In the genomic region with DNA sequence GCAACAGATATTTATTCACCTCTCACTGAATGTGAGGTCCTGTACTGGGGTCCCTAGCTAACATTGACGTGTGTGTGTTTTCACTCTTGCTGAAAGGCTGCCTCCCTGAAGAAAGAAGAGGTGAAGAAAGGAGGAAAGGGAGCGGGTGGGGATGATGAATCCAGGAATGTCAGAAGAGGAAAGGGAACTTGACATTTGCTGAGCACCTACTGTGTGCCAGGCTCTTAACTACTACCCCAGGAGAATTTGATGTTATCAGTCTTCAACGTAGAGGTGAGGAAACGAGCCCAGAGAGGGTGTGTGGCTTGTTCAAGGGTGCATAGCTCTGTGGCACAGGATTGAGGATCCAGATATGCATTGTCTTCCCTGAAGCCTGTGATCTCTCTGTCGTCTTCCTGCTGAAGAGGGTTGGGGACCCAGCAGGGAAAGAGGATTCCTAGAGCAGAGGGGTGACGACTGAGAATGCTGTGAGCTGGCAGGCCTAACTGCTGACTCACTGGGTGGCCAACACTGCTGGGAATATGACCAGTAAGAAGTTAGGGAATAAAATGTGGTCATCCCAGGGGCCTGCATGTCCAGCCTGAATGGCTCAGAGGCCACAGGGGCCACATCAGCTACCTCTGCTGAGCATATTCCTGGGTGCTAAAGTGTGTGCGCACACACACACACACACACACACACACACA, we compare ENCODE assay signal across 19 cellular contexts. TPM values are rescaled to one million over a fixed set of nuclear protein-coding genes. Genes with fewer than 3 reads are reported as not detected.
DNase-seq lines count a peak whose midpoint lies in the region; ATAC-seq, FAIRE-seq and TF ChIP-seq lines count a peak whose summit lies in the region.
"Had no signal": no experiment of that assay in that cellular context is flagged by ENCODE, and none has a peak within 500 bp of the region (broad histone marks: within the 10 kb centered on the region; RNA-seq: fewer than 3 reads in every experiment).

No MANE protein-coding gene starts in this region.

- H3K9me3 ChIP-seq in fibroblast of lung (ENCODE audit: control insufficient read depth, insufficient read depth, low read depth, low read length), result no peaks in the 10 kb centered on the region
- H3K9me3 ChIP-seq in spleen, result no peaks in the 10 kb centered on the region
- H3K9me3 ChIP-seq in naive thymus-derived CD4-positive, alpha-beta T cell (ENCODE audit: control insufficient read depth in 2 of 3, low read length in 3 of 3), result no peaks in the 10 kb centered on the region
- H3K9me3 ChIP-seq in esophagus muscularis mucosa, result no peaks in the 10 kb centered on the region
- no peaks in the 10 kb centered on the region for H3K9me3 ChIP-seq in pancreas

- no peak for TF ChIP-seq EP300 in esophagus muscularis mucosa (IDR thresholded peaks at IDR 0.05)

- H3K4me3 ChIP-seq in fibroblast of lung (replicated peaks in 1 of 4; ENCODE audit: control extremely low read depth in 1 of 4, insufficient read depth in 1 of 4, low read depth in 3 of 4, low read length in 4 of 4), result no peak overlapping the region
- H3K4me3 ChIP-seq in spleen, result no peak overlapping the region
- H3K4me3 ChIP-seq in naive thymus-derived CD4-positive, alpha-beta T cell (ENCODE audit: low read length), result no peak overlapping the region
- H3K4me3 ChIP-seq in esophagus muscularis mucosa, result no peak overlapping the region
- H3K4me3 ChIP-seq in pancreas, result no peak overlapping the region

- intact Hi-C loops in activated CD4-positive, alpha-beta T cell treated with anti-CD3 and anti-CD28 coated beads, Interleukin-2, amount 10 ng/mL, durations not matched to agents 24 days and 14 days (cut with micrococcal nuclease), result no loop called here
- intact Hi-C loops in spleen (cut with DNase I; ENCODE audit: low total_unique reads) (no loop called here), esophagus muscularis mucosa (cut with DNase I) (no loop called here), pancreas (cut with DNase I) (no loop called here)
- intact Hi-C loops in naive thymus-derived CD4-positive, alpha-beta T cell (cut with micrococcal nuclease), result no loop called here

- H3K27ac Mint-ChIP-seq in activated CD4-positive, alpha-beta T cell treated with anti-CD3 and anti-CD28 coated beads, Interleukin-2, amount 10 ng/mL, durations not matched to agents 7 days and 5 days, result peak overlapping the region; percentile 6
- H3K27ac Mint-ChIP-seq in activated CD4-positive, alpha-beta T cell treated with anti-CD3 and anti-CD28 coated beads, Interleukin-2, amount 10 ng/mL, durations not matched to agents 24 days and 14 days, result no peak overlapping the region
- H3K27ac Mint-ChIP-seq in naive thymus-derived CD4-positive, alpha-beta T cell, result no peak overlapping the region
- H3K27ac Mint-ChIP-seq: activated CD4-positive, alpha-beta T cell treated with anti-CD3 and anti-CD28 coated beads for 36 hours; activated T-cell treated with anti-CD3 and anti-CD28 coated beads, Interleukin-2, amount 50 U/mL, for 24 hours; stimulated activated naive B cell treated with anti-CD40 and anti-IgM and Interleukin-4, amounts not matched to agents 10 μg/mL and 1 μg/mL and 100 μg/mL, for 72 hours had no signal

- no peak for FAIRE-seq in pancreas (lab: Jason Lieb, UNC)

- POLR2A ChIA-PET in activated CD4-positive, alpha-beta T cell treated with anti-CD3 and anti-CD28 coated beads, Interleukin-2, amount 10 ng/mL, durations not matched to agents 7 days and 5 days (lab: Charles Lee), result no interaction called here
- POLR2A ChIA-PET in naive thymus-derived CD4-positive, alpha-beta T cell (lab: Charles Lee), result interaction anchor here (0.7 kb wide), 1 partner anchor 11 kb away, joined by 3 read pairs; no protein-coding TSS in a partner anchor

- no peak overlapping the region for H3K4me3 Mint-ChIP-seq in activated CD4-positive, alpha-beta T cell treated with anti-CD3 and anti-CD28 coated beads, Interleukin-2, amount 10 ng/mL, durations not matched to agents 7 days and 5 days
- H3K4me3 Mint-ChIP-seq in activated CD4-positive, alpha-beta T cell treated with anti-CD3 and anti-CD28 coated beads, Interleukin-2, amount 10 ng/mL, durations not matched to agents 24 days and 14 days, result no peak overlapping the region
- no peak overlapping the region for H3K4me3 Mint-ChIP-seq in naive thymus-derived CD4-positive, alpha-beta T cell
- H3K4me3 Mint-ChIP-seq: activated CD4-positive, alpha-beta T cell treated with anti-CD3 and anti-CD28 coated beads for 36 hours; activated T-cell treated with anti-CD3 and anti-CD28 coated beads, Interleukin-2, amount 50 U/mL, for 24 hours; stimulated activated naive B cell treated with anti-CD40 and anti-IgM and Interleukin-4, amounts not matched to agents 10 μg/mL and 1 μg/mL and 100 μg/mL, for 72 hours had no signal

- TF ChIP-seq CTCF in fibroblast of lung (conservative IDR thresholded peaks at IDR 0.05 in 1 of 2, IDR thresholded peaks at IDR 0.05 in 1 of 2; ENCODE audit: low read depth in 1 of 2, low read length in 2 of 2) (no peak), spleen (IDR thresholded peaks at IDR 0.05 in 8 of 11, conservative IDR thresholded peaks at IDR 0.05 in 3 of 11) (no peak), esophagus muscularis mucosa (IDR thresholded peaks at IDR 0.05) (no peak), pancreas (IDR thresholded peaks at IDR 0.05) (no peak)

- no peak overlapping the region for H3K9ac ChIP-seq in fibroblast of lung (ENCODE audit: insufficient read depth, low read length)

- H3K79me2 ChIP-seq in fibroblast of lung (ENCODE audit: control insufficient read depth, insufficient read depth, low read length), result no peaks in the 10 kb centered on the region

- DNase-seq in activated CD4-positive, alpha-beta T cell treated with anti-CD3 and anti-CD28 coated beads, Interleukin-2, amount 10 ng/mL, durations not matched to agents 7 days and 5 days, result no peak
- DNase-seq in activated CD4-positive, alpha-beta T cell treated with anti-CD3 and anti-CD28 coated beads, Interleukin-2, amount 10 ng/mL, durations not matched to agents 24 days and 14 days, result no peak
- DNase-seq in RKO (ENCODE audit: low spot score) (peak; percentile 58), fibroblast of lung (ENCODE audit: low read depth in 2 of 2) (peak; percentile 53 to 89), spleen (peak; percentile 41), esophagus muscularis mucosa (ENCODE audit: extremely low spot score) (no peak), pancreas (no peak)
- no peak for DNase-seq in naive thymus-derived CD4-positive, alpha-beta T cell
- DNase-seq: 8988T; activated CD4-positive, alpha-beta T cell treated with anti-CD3 and anti-CD28 coated beads for 36 hours; activated T-cell treated with anti-CD3 and anti-CD28 coated beads, Interleukin-2, amount 50 U/mL, for 24 hours; dermis blood vessel endothelial cell; mammary epithelial cell; NCI-H82; nucleus accumbens; stimulated activated naive B cell treated with anti-CD40 and anti-IgM and Interleukin-4, amounts not matched to agents 10 μg/mL and 1 μg/mL and 100 μg/mL, for 72 hours had no signal

- no peaks in the 10 kb centered on the region for H3K4me1 Mint-ChIP-seq in activated CD4-positive, alpha-beta T cell treated with anti-CD3 and anti-CD28 coated beads, Interleukin-2, amount 10 ng/mL, durations not matched to agents 7 days and 5 days
- H3K4me1 Mint-ChIP-seq in activated CD4-positive, alpha-beta T cell treated with anti-CD3 and anti-CD28 coated beads, Interleukin-2, amount 10 ng/mL, durations not matched to agents 24 days and 14 days, result no peaks in the 10 kb centered on the region
- H3K4me1 Mint-ChIP-seq in naive thymus-derived CD4-positive, alpha-beta T cell, result no peaks in the 10 kb centered on the region
- H3K4me1 Mint-ChIP-seq: activated CD4-positive, alpha-beta T cell treated with anti-CD3 and anti-CD28 coated beads for 36 hours; stimulated activated naive B cell treated with anti-CD40 and anti-IgM and Interleukin-4, amounts not matched to agents 10 μg/mL and 1 μg/mL and 100 μg/mL, for 72 hours had no signal

- no peaks in the 10 kb centered on the region for H3K36me3 Mint-ChIP-seq in activated CD4-positive, alpha-beta T cell treated with anti-CD3 and anti-CD28 coated beads, Interleukin-2, amount 10 ng/mL, durations not matched to agents 7 days and 5 days (ENCODE audit: low read depth)
- no peaks in the 10 kb centered on the region for H3K36me3 Mint-ChIP-seq in activated CD4-positive, alpha-beta T cell treated with anti-CD3 and anti-CD28 coated beads, Interleukin-2, amount 10 ng/mL, durations not matched to agents 24 days and 14 days (ENCODE audit: low read depth)
- no peaks in the 10 kb centered on the region for H3K36me3 Mint-ChIP-seq in naive thymus-derived CD4-positive, alpha-beta T cell
- H3K36me3 Mint-ChIP-seq: stimulated activated naive B cell treated with anti-CD40 and anti-IgM and Interleukin-4, amounts not matched to agents 10 μg/mL and 1 μg/mL and 100 μg/mL, for 72 hours had no signal

- H3K27ac ChIP-seq in fibroblast of lung (ENCODE audit: insufficient read depth, low read length) (no peak overlapping the region), spleen (no peak overlapping the region), esophagus muscularis mucosa (replicated peaks in 1 of 4) (no peak overlapping the region), pancreas (no peak overlapping the region)
- no peak overlapping the region for H3K27ac ChIP-seq in naive thymus-derived CD4-positive, alpha-beta T cell (ENCODE audit: low read depth, low read length)

- H4K20me1 ChIP-seq in fibroblast of lung (ENCODE audit: control insufficient read depth, extremely low read depth, insufficient read depth, low read length), result no peaks in the 10 kb centered on the region

- ATAC-seq in naive thymus-derived CD4-positive, alpha-beta T cell, result no peak
- ATAC-seq in pancreas, result no peak
- ATAC-seq: activated CD4-positive, alpha-beta T cell treated with anti-CD3 and anti-CD28 coated beads for 36 hours; Right ventricle myocardium inferior; stimulated activated naive B cell treated with anti-CD40 and anti-IgM and Interleukin-4, amounts not matched to agents 10 μg/mL and 1 μg/mL and 100 μg/mL, for 72 hours had no signal

- peaks cover 6% of the 10 kb centered on the region for H3K27me3 ChIP-seq in fibroblast of lung (ENCODE audit: control insufficient read depth, insufficient read depth, low read length)
- peaks cover 0 to 10% (median 0%) of the 10 kb centered on the region in 7 donors for H3K27me3 ChIP-seq in spleen (replicated peaks in 1 of 7)
- H3K27me3 ChIP-seq in naive thymus-derived CD4-positive, alpha-beta T cell (ENCODE audit: control insufficient read depth in 2 of 2, insufficient read depth in 2 of 2, low read length in 2 of 2), result no peaks in the 10 kb centered on the region
- H3K27me3 ChIP-seq in esophagus muscularis mucosa, result peaks cover 0 to 41% (median 0%) of the 10 kb centered on the region in 4 donors
- no peaks in the 10 kb centered on the region for H3K27me3 ChIP-seq in pancreas

- H3K4me1 ChIP-seq in fibroblast of lung (ENCODE audit: control insufficient read depth, extremely low read depth, insufficient read depth, low read length) (no peaks in the 10 kb centered on the region), spleen (no peaks in the 10 kb centered on the region), esophagus muscularis mucosa (no peaks in the 10 kb centered on the region), pancreas (no peaks in the 10 kb centered on the region)
- no peaks in the 10 kb centered on the region for H3K4me1 ChIP-seq in naive thymus-derived CD4-positive, alpha-beta T cell (ENCODE audit: control insufficient read depth in 2 of 2, insufficient read depth in 2 of 2, low read length in 2 of 2)

- WGBS in spleen, 5 donors, result 59 to 69% (median 65%) methylated on average over 6 to 7 of the region's 7 CpGs
- 64% methylated on average over 7 of the region's 7 CpGs for WGBS in esophagus muscularis mucosa
- WGBS in pancreas, 2 donors, result 74 to 78% methylated on average over 7 of the region's 7 CpGs

- H2AFZ ChIP-seq in fibroblast of lung (ENCODE audit: low read length), result no peak overlapping the region

- peaks cover 2% of the 10 kb centered on the region for H3K27me3 Mint-ChIP-seq in activated CD4-positive, alpha-beta T cell treated with anti-CD3 and anti-CD28 coated beads, Interleukin-2, amount 10 ng/mL, durations not matched to agents 7 days and 5 days
- no peaks in the 10 kb centered on the region for H3K27me3 Mint-ChIP-seq in activated CD4-positive, alpha-beta T cell treated with anti-CD3 and anti-CD28 coated beads, Interleukin-2, amount 10 ng/mL, durations not matched to agents 24 days and 14 days
- H3K27me3 Mint-ChIP-seq in naive thymus-derived CD4-positive, alpha-beta T cell, result peaks cover 0 to 11% (median 7%) of the 10 kb centered on the region in 5 donors
- H3K27me3 Mint-ChIP-seq: activated T-cell treated with anti-CD3 and anti-CD28 coated beads, Interleukin-2, amount 50 U/mL, for 24 hours had no signal

- no peaks in the 10 kb centered on the region for H3K9me3 Mint-ChIP-seq in activated CD4-positive, alpha-beta T cell treated with anti-CD3 and anti-CD28 coated beads, Interleukin-2, amount 10 ng/mL, durations not matched to agents 7 days and 5 days
- H3K9me3 Mint-ChIP-seq in activated CD4-positive, alpha-beta T cell treated with anti-CD3 and anti-CD28 coated beads, Interleukin-2, amount 10 ng/mL, durations not matched to agents 24 days and 14 days, result no peaks in the 10 kb centered on the region
- H3K9me3 Mint-ChIP-seq in naive thymus-derived CD4-positive, alpha-beta T cell, result no peaks in the 10 kb centered on the region
- H3K9me3 Mint-ChIP-seq: activated T-cell treated with anti-CD3 and anti-CD28 coated beads, Interleukin-2, amount 50 U/mL, for 24 hours; stimulated activated naive B cell treated with anti-CD40 and anti-IgM and Interleukin-4, amounts not matched to agents 10 μg/mL and 1 μg/mL and 100 μg/mL, for 72 hours had no signal

- CTCF ChIA-PET in activated CD4-positive, alpha-beta T cell treated with anti-CD3 and anti-CD28 coated beads, Interleukin-2, amount 10 ng/mL, durations not matched to agents 7 days and 5 days (lab: Charles Lee), result no interaction called here
- CTCF ChIA-PET in naive thymus-derived CD4-positive, alpha-beta T cell (lab: Charles Lee), result no interaction called here

- no peaks in the 10 kb centered on the region for H3K36me3 ChIP-seq in fibroblast of lung (ENCODE audit: control insufficient read depth, insufficient read depth, low read length)
- H3K36me3 ChIP-seq in spleen, result no peaks in the 10 kb centered on the region
- H3K36me3 ChIP-seq in naive thymus-derived CD4-positive, alpha-beta T cell (ENCODE audit: control insufficient read depth in 2 of 3, insufficient read depth in 3 of 3, low read length in 3 of 3), result no peaks in the 10 kb centered on the region
- H3K36me3 ChIP-seq in esophagus muscularis mucosa, result no peaks in the 10 kb centered on the region
- no peaks in the 10 kb centered on the region for H3K36me3 ChIP-seq in pancreas

- TF ChIP-seq POLR2A in spleen (IDR thresholded peaks at IDR 0.05), result no peak
- no peak for TF ChIP-seq POLR2A in esophagus muscularis mucosa (IDR thresholded peaks at IDR 0.05; ENCODE audit: low read depth)

- no peak overlapping the region for H3K4me2 ChIP-seq in fibroblast of lung (ENCODE audit: extremely low read depth, insufficient read depth, low read length)

RNA-seq across cellular contexts. Expression of a gene that starts 6.6 kb away (rescaled TPM):
- not detected for total RNA-seq in activated CD4-positive, alpha-beta T cell treated with anti-CD3 and anti-CD28 coated beads, Interleukin-2, amount 10 ng/mL, durations not matched to agents 7 days and 5 days
- 0.31 TPM in 1 of 2 replicates, not detected in the other for total RNA-seq in activated CD4-positive, alpha-beta T cell treated with anti-CD3 and anti-CD28 coated beads, Interleukin-2, amount 10 ng/mL, durations not matched to agents 24 days and 14 days
- total RNA-seq in fibroblast of lung (not detected in 2 replicates), spleen (1 to 10 TPM in 1 of 7 donors, under 1 TPM in 4, not detected in 2; 0.20 to 1.5 (median 0.34) TPM), esophagus muscularis mucosa (under 1 TPM; under 0.01 to 0.75 (median 0.39) TPM), pancreas (under 1 TPM; 0.18 to 0.75 (median 0.21) TPM)
- polyA plus RNA-seq in fibroblast of lung (not detected in 2 replicates), spleen (under 1 TPM; 0.02 to 0.22 (median 0.08) TPM), pancreas (under 1 TPM; 0.11 to 0.26 TPM)
- not detected in 2 replicates for polyA plus RNA-seq in fibroblast of lung (2012)
- not detected in 2 replicates for polyA minus RNA-seq in fibroblast of lung (ENCODE audit: low replicate concordance)
- not detected for total RNA-seq in naive thymus-derived CD4-positive, alpha-beta T cell
- not detected for polyA plus RNA-seq in naive thymus-derived CD4-positive, alpha-beta T cell
- total RNA-seq: dermis blood vessel endothelial cell, fibroblast of villous mesenchyme, mammary epithelial cell, ureter had no signal
- polyA plus RNA-seq: mammary epithelial cell had no signal

Comparison
In these comparisons a context has a peak if more than half of its experiments do, and no peak if none do; other contexts are left out.
1. DNase-seq: peak in RKO (single experiment), fibroblast of lung (2 of 2) and spleen (single experiment); none in activated CD4-positive, alpha-beta T cell treated with anti-CD3 and anti-CD28 coated beads, Interleukin-2, amount 10 ng/mL, durations not matched to agents 7 days and 5 days (single experiment), activated CD4-positive, alpha-beta T cell treated with anti-CD3 and anti-CD28 coated beads, Interleukin-2, amount 10 ng/mL, durations not matched to agents 24 days and 14 days (single experiment), naive thymus-derived CD4-positive, alpha-beta T cell (0 of 9), esophagus muscularis mucosa (single experiment) and pancreas (0 of 6).